In the genomic region with DNA sequence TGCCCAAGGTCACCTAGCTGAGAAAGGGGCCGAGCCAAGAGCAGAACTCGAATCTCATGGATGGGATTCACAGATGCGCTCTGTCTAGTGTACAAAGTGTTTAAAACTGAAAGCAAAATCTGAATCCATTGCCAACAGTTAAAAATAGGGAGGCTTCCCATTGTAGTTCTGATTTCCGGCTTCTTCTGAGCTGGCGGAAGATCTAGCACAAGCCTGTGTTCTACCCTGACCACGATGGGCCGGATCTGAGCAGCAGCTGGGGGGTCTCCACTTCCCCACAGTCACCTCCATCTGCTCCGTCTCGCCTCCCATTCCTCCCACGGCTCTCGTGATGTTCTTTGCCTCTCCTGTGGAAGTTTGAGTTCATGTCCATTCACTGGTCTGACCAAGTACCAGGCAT, we compare ENCODE assay signal across 34 cellular contexts. TPM values are rescaled to one million over a fixed set of nuclear protein-coding genes. Genes with fewer than 3 reads are reported as not detected.
A peak's percentile ranks its signal among the peaks of the same experiment; 100 is the strongest.
DNase-seq lines count a peak whose midpoint lies in the region; ATAC-seq, FAIRE-seq and TF ChIP-seq lines count a peak whose summit lies in the region.
"Had no signal": no experiment of that assay in that cellular context is flagged by ENCODE, and none has a peak within 500 bp of the region (broad histone marks: within the 10 kb centered on the region; RNA-seq: fewer than 3 reads in every experiment).

No MANE protein-coding gene starts in this region.

- WGBS in A549 (ENCODE audit: missing lambda C conversion rate), result 74% methylated on average over 11 of the region's 11 CpGs

- TF ChIP-seq RAD21 in A549 (conservative IDR thresholded peaks at IDR 0.05 in 1 of 2, IDR thresholded peaks at IDR 0.05 in 1 of 2), result no peak

- no peak for TF ChIP-seq EP300 in A549 (IDR thresholded peaks at IDR 0.05)

- CTCF ChIA-PET in A549 (lab: Yijun Ruan, JAX), result interaction anchor here (0.7 to 3.3 kb wide), 3 partner anchors 59 to 442 kb away, joined by 3 to 15 read pairs (median 3); no protein-coding TSS in a partner anchor

- H3K27me3 ChIP-seq in H7 (ENCODE audit: control insufficient read depth, insufficient read depth, low read length), result peaks cover 46% of the 10 kb centered on the region

- TF ChIP-seq POLR2A in A549 (IDR thresholded peaks at IDR 0.05; ENCODE audit: low read length), result no peak

- POLR2A ChIA-PET in A549 (lab: Yijun Ruan, JAX), result no interaction called here

- no peak for FAIRE-seq in A549 (lab: Jason Lieb, UNC)
- FAIRE-seq: bronchial epithelial cell, G401.6, GM19239, H54, islet of Langerhans had no signal

- H3K4me1 ChIP-seq in A549, result peaks cover 6% of the 10 kb centered on the region; the same call in 1 of the 3 replicates
- H3K4me1 ChIP-seq: colonic mucosa, esophagus squamous epithelium, left lung had no signal

- no peak overlapping the region for H3K27ac Mint-ChIP-seq in T-helper 17 cell
- H3K27ac Mint-ChIP-seq: activated CD4-positive, alpha-beta T cell treated with anti-CD3 and anti-CD28 coated beads, Interleukin-2, amount 10 ng/mL, durations not matched to agents 7 days and 5 days; naive thymus-derived CD4-positive, alpha-beta T cell; type B pancreatic cell had no signal

- H3K27me3 Mint-ChIP-seq in T-helper 17 cell, result peaks cover 74% of the 10 kb centered on the region

- ATAC-seq in A549 (no peak), T-helper 17 cell (no peak)
- ATAC-seq: gastroesophageal sphincter; left lung; naive thymus-derived CD4-positive, alpha-beta T cell had no signal

- no peak for TF ChIP-seq CTCF in A549 (IDR thresholded peaks at IDR 0.05)

- H3K4me3 ChIP-seq in A549 (no peak overlapping the region), H7 (ENCODE audit: insufficient read depth, low read depth, low read length) (no peak overlapping the region)
- H3K4me3 ChIP-seq: colonic mucosa, left lung had no signal

- no peak overlapping the region for H3K27ac ChIP-seq in A549
- H3K27ac ChIP-seq: colonic mucosa, esophagus squamous epithelium, gastroesophageal sphincter, left lung, WERI-Rb-1 had no signal

- H3K9me3 ChIP-seq in A549 (no peaks in the 10 kb centered on the region), T-helper 17 cell (ENCODE audit: control insufficient read depth, low read length, poor library complexity, severe bottlenecking) (no peaks in the 10 kb centered on the region)
- H3K9me3 ChIP-seq: colonic mucosa, esophagus squamous epithelium, gastroesophageal sphincter, left lung, SK-N-SH had no signal

- H3K4me3 Mint-ChIP-seq in T-helper 17 cell, result peak overlapping the region; percentile 39
- H3K4me3 Mint-ChIP-seq: activated CD4-positive, alpha-beta T cell treated with anti-CD3 and anti-CD28 coated beads, Interleukin-2, amount 10 ng/mL, durations not matched to agents 7 days and 5 days had no signal

- H3K36me3 ChIP-seq in H7 (replicated peaks; ENCODE audit: control insufficient read depth, insufficient read depth, low read length), result no peaks in the 10 kb centered on the region
- H3K36me3 ChIP-seq: colonic mucosa, esophagus squamous epithelium, gastroesophageal sphincter, left lung, WERI-Rb-1 had no signal

- peaks cover 24% of the 10 kb centered on the region for H3K36me3 Mint-ChIP-seq in T-helper 17 cell (ENCODE audit: low read depth)

- no peak for DNase-seq in A549 (ENCODE audit: low read depth in 1 of 2, low spot score in 1 of 2)
- DNase-seq in H7, result peak; percentile 3
- no peak for DNase-seq in T-helper 17 cell
- DNase-seq in lung microvascular endothelial cell (ENCODE audit: low read depth in 2 of 2), result peak; percentile 41
- DNase-seq in activated CD4-positive, alpha-beta T cell treated with anti-CD3 and anti-CD28 coated beads for 48 hours, result no peak
- no peak for DNase-seq in OCI-M2 (lab: John Stamatoyannopoulos, UW; ENCODE audit: unreplicated experiment)
- no peak for DNase-seq in activated T-cell treated with anti-CD3 and anti-CD28 coated beads for 4 hours
- DNase-seq in GM03348 (ENCODE audit: low spot score), result no peak
- DNase-seq: ACHN; activated CD4-positive, alpha-beta T cell treated with anti-CD3 and anti-CD28 coated beads, Interleukin-2, amount 10 ng/mL, durations not matched to agents 7 days and 5 days; activated naive CD4-positive, alpha-beta T cell treated with anti-CD3 and anti-CD28 coated beads, Interleukin-2, amount 50 U/mL, for 16 hours; colonic mucosa; COR-L47; DMS53; esophagus squamous epithelium; left lung; midbrain; naive thymus-derived CD4-positive, alpha-beta T cell; NCI-H1417 treated with DMSO at 0.1 percent for 48 hours; NCI-H2081; NCI-H774; nucleus accumbens; SK-N-SH; WERI-Rb-1 had no signal

- 0 out of 3 replicates have a peak overlapping the region, but pooled peaks have one; percentile 19 for H3K4me2 ChIP-seq in A549
- H3K4me2 ChIP-seq: SK-N-SH had no signal

- peaks cover 16% of the 10 kb centered on the region for H3K4me1 Mint-ChIP-seq in T-helper 17 cell

TF ChIP-seq in A549, 52 proteins besides CTCF, POLR2A, EP300 and RAD21:
- TF ChIP-seq HEYL (CRISPR knock-in tag; IDR thresholded peaks at IDR 0.05), result no peak

RNA-seq across cellular contexts. Expression of gene CACNG8, which starts 2.4 kb away (rescaled TPM):
- 1.1 and 1.5 TPM in 2 replicates for polyA plus RNA-seq in A549 (2011; rRNA removed)
- 0.69 and 0.74 TPM in 2 replicates for polyA plus RNA-seq in A549 (2012; cell fraction: cytosol; rRNA removed)
- 3.2 and 5.0 TPM in 2 replicates for polyA plus RNA-seq in A549 (2012; cell fraction: nucleus; rRNA removed)
- 4.6 to 6.9 TPM (median 5.8 TPM) in 3 replicates for polyA plus RNA-seq in A549 (2017; fragmentation: RNase III; extraction: RNeasy Plus Mini Kit Qiagen cat#74134 plus additional on column Dnase treatment)
- 0.87 and 1.3 TPM in 2 replicates for polyA minus RNA-seq in A549 (2011; rRNA and poly(A)+ RNA removed)
- total RNA-seq in H7 (2014; rRNA removed; shearing (Covaris generic)), result 0.07 and 0.59 TPM in 2 replicates
- under 1 TPM; 0.05 to 0.22 TPM for total RNA-seq in T-helper 17 cell
- total RNA-seq in lung microvascular endothelial cell, result under 0.01 and 0.22 TPM in 2 replicates
- total RNA-seq: activated CD4-positive, alpha-beta T cell treated with anti-CD3 and anti-CD28 coated beads, Interleukin-2, amount 10 ng/mL, durations not matched to agents 7 days and 5 days; bronchial epithelial cell; esophagus squamous epithelium; T-helper 2 cell treated with Interferon-gamma antibody and Interleukin-4, amounts not matched to agents 100 ng/mL and 5 ng/mL, for 36 hours had no signal
- polyA plus RNA-seq: naive thymus-derived CD4-positive, alpha-beta T cell had no signal

RNA-seq across cellular contexts. Expression of gene CACNG6, which starts 26.3 kb away (rescaled TPM):
- polyA plus RNA-seq in A549 (2011; rRNA removed) (15.6 and 16.2 TPM in 2 replicates), A549 (2017; fragmentation: RNase III; extraction: RNeasy Plus Mini Kit Qiagen cat#74134 plus additional on column Dnase treatment) (4.4 to 8.2 TPM (median 7.3 TPM) in 3 replicates)
- 11.5 and 18.6 TPM in 2 replicates for polyA plus RNA-seq in A549 (2012; cell fraction: cytosol; rRNA removed)
- polyA plus RNA-seq in A549 (2012; cell fraction: nucleus; rRNA removed), result 18.5 and 21.7 TPM in 2 replicates
- polyA minus RNA-seq in A549 (2011; rRNA and poly(A)+ RNA removed), result 8.8 and 9.3 TPM in 2 replicates
- total RNA-seq in H7 (2014; rRNA removed; shearing (Covaris generic)), result 0.38 and 0.78 TPM in 2 replicates
- total RNA-seq in T-helper 17 cell (not detected), lung microvascular endothelial cell (0.20 and 1.5 TPM in 2 replicates)
- total RNA-seq: activated CD4-positive, alpha-beta T cell treated with anti-CD3 and anti-CD28 coated beads, Interleukin-2, amount 10 ng/mL, durations not matched to agents 7 days and 5 days; colonic mucosa; gastroesophageal sphincter; MCF 10A; subcutaneous adipose tissue; T-helper 2 cell treated with Interferon-gamma antibody and Interleukin-4, amounts not matched to agents 100 ng/mL and 5 ng/mL, for 36 hours had no signal
- polyA plus RNA-seq: naive thymus-derived CD4-positive, alpha-beta T cell had no signal

RNA-seq across cellular contexts. Expression of gene CACNG7, which starts 56.0 kb away (rescaled TPM):
- 11.5 and 12.8 TPM in 2 replicates for polyA plus RNA-seq in A549 (2011; rRNA removed)
- 26.4 and 37.4 TPM in 2 replicates for polyA plus RNA-seq in A549 (2012; cell fraction: cytosol; rRNA removed)
- 33.7 and 37.2 TPM in 2 replicates for polyA plus RNA-seq in A549 (2012; cell fraction: nucleus; rRNA removed)
- polyA plus RNA-seq in A549 (2017; fragmentation: RNase III; extraction: RNeasy Plus Mini Kit Qiagen cat#74134 plus additional on column Dnase treatment), result 6.3 to 7.6 TPM (median 6.8 TPM) in 3 replicates
- 6.0 and 7.6 TPM in 2 replicates for polyA minus RNA-seq in A549 (2011; rRNA and poly(A)+ RNA removed)
- 3.8 and 4.5 TPM in 2 replicates for total RNA-seq in H7 (2014; rRNA removed; shearing (Covaris generic))
- total RNA-seq in T-helper 17 cell, result not detected
- total RNA-seq in lung microvascular endothelial cell, result under 0.01 TPM in 1 of 2 replicates, not detected in the other
- total RNA-seq: activated CD4-positive, alpha-beta T cell treated with anti-CD3 and anti-CD28 coated beads, Interleukin-2, amount 10 ng/mL, durations not matched to agents 7 days and 5 days; bronchial epithelial cell; esophagus squamous epithelium; gastroesophageal sphincter; left lung; MCF 10A; naive thymus-derived CD4-positive, alpha-beta T cell; subcutaneous adipose tissue; T-helper 2 cell treated with Interferon-gamma antibody and Interleukin-4, amounts not matched to agents 100 ng/mL and 5 ng/mL, for 36 hours had no signal
- polyA plus RNA-seq: naive thymus-derived CD4-positive, alpha-beta T cell had no signal

Comparison
In these comparisons a context has a peak if more than half of its experiments do, and no peak if none do; other contexts are left out.
1. DNase-seq: peak in H7 (single experiment) and lung microvascular endothelial cell (2 of 2); none in A549 (0 of 2), T-helper 17 cell (0 of 3), activated CD4-positive, alpha-beta T cell treated with anti-CD3 and anti-CD28 coated beads for 48 hours (single experiment), OCI-M2 (single experiment), activated T-cell treated with anti-CD3 and anti-CD28 coated beads for 4 hours (single experiment) and GM03348 (single experiment).